27 cellular contexts compared by ENCODE assay signal in genomic region chr17:64170286-64170685, GRCh38.
"Had no signal": no experiment of that assay in that cellular context is flagged by ENCODE, and none has a peak within 500 bp of the region (broad histone marks: within the 10 kb centered on the region; RNA-seq: fewer than 3 reads in every experiment).

No MANE protein-coding gene starts in this region.

- ATAC-seq: activated CD8-positive, alpha-beta memory T cell treated with anti-CD3 and anti-CD28 coated beads, Interleukin-2, amount 10 ng/mL, durations not matched to agents 7 days and 5 days; K562; Panc1; Right ventricle myocardium inferior had no signal

- H3K27me3 ChIP-seq: ascending aorta had no signal

- DNase-seq: activated B cell treated with CpG ODN at 0.5 μM for 24 hours; activated CD4-positive, alpha-beta memory T cell treated with anti-CD3 and anti-CD28 coated beads, Interleukin-2, amount 10 ng/mL, durations not matched to agents 7 days and 5 days; activated CD4-positive, alpha-beta T cell treated with anti-CD3 and anti-CD28 coated beads for 4 hours; activated CD4-positive, CD25-positive, alpha-beta regulatory T cell treated with anti-CD3 and anti-CD28 coated beads, Interleukin-2, amount 50 U/mL, for 72 hours; activated CD8-positive, alpha-beta memory T cell treated with anti-CD3 and anti-CD28 coated beads, Interleukin-2, amount 10 ng/mL, durations not matched to agents 7 days and 5 days; activated CD8-positive, alpha-beta memory T cell treated with anti-CD3 and anti-CD28 coated beads, Interleukin-2, amount 50 U/mL, for 48 hours; activated gamma-delta T cell; activated naive CD4-positive, alpha-beta T cell treated with Interleukin-2 at 50 U/mL for 16 hours; activated naive CD8-positive, alpha-beta T cell treated with anti-CD3 and anti-CD28 coated beads, Interleukin-2, amount 10 ng/mL, durations not matched to agents 7 days and 5 days; amygdala; IMR-90; NCI-H1092; NCI-H1436 treated with DMSO at 0.1 percent for 48 hours; NCI-H1694 treated with DMSO at 0.1 percent for 48 hours; NCI-H2029; NCI-H510A treated with DMSO at 0.1 percent for 48 hours; NCI-H526 treated with DMSO at 0.1 percent for 48 hours; NCI-H774; SW 1271; T-helper 1 cell; T-helper 2 cell; T-helper 9 cell had no signal

- H3K4me3 ChIP-seq: ascending aorta, K562 had no signal

- H3K27ac ChIP-seq: ascending aorta, VCaP had no signal

- H3K9me3 ChIP-seq: ascending aorta had no signal
